In genomic region chr22:29298641-29299040, GRCh38 we compare ENCODE assay signal across 23 cellular contexts. TPM values are rescaled to one million over a fixed set of nuclear protein-coding genes. Genes with fewer than 3 reads are reported as not detected.
DNase-seq lines count a peak whose midpoint lies in the region; ATAC-seq and TF ChIP-seq lines count a peak whose summit lies in the region.
"Had no signal": no experiment of that assay in that cellular context is flagged by ENCODE, and none has a peak within 500 bp of the region (broad histone marks: within the 10 kb centered on the region; RNA-seq: fewer than 3 reads in every experiment).

No MANE protein-coding gene starts in this region.

- POLR2A ChIA-PET in Caco-2 (lab: Charles Lee), result no interaction called here
- POLR2A ChIA-PET in activated CD4-positive, alpha-beta memory T cell treated with anti-CD3 and anti-CD28 coated beads for 36 hours (lab: Charles Lee), result no interaction called here

- H3K4me1 ChIP-seq in Caco-2, result no peaks in the 10 kb centered on the region
- H3K4me1 ChIP-seq: SJSA1 had no signal

- H3K27ac Mint-ChIP-seq in Caco-2 (ENCODE audit: unreplicated experiment) (peak overlapping the region; percentile 39), Calu3 (ENCODE audit: unreplicated experiment) (peak overlapping the region; percentile 1), osteocyte (ENCODE audit: unreplicated experiment) (no peak overlapping the region)
- peak overlapping the region; percentile 49 to 85 for H3K27ac Mint-ChIP-seq in effector memory CD8-positive, alpha-beta T cell
- no peak overlapping the region for H3K27ac Mint-ChIP-seq in activated CD4-positive, alpha-beta memory T cell treated with anti-CD3 and anti-CD28 coated beads for 36 hours

- no peaks in the 10 kb centered on the region for H3K4me1 Mint-ChIP-seq in Caco-2 (ENCODE audit: low read depth, unreplicated experiment)
- no peaks in the 10 kb centered on the region for H3K4me1 Mint-ChIP-seq in Calu3 (ENCODE audit: low read depth, unreplicated experiment)
- peaks cover 6 to 13% of the 10 kb centered on the region in 2 donors for H3K4me1 Mint-ChIP-seq in effector memory CD8-positive, alpha-beta T cell (ENCODE audit: low read depth in 2 of 2)
- H3K4me1 Mint-ChIP-seq in osteocyte (ENCODE audit: unreplicated experiment), result peaks cover 17% of the 10 kb centered on the region
- no peaks in the 10 kb centered on the region for H3K4me1 Mint-ChIP-seq in activated CD4-positive, alpha-beta memory T cell treated with anti-CD3 and anti-CD28 coated beads for 36 hours (ENCODE audit: low read depth)

- BruUV-seq in Caco-2 (replicated peaks; lab: Mats Ljungman, UMichigan), result no TSS peak
- BruUV-seq in Calu3 (replicated peaks; lab: Mats Ljungman, UMichigan), result no TSS peak

- H3K36me3 Mint-ChIP-seq in Caco-2 (ENCODE audit: insufficient read depth, unreplicated experiment), result peaks cover 90% of the 10 kb centered on the region
- peaks cover 88% of the 10 kb centered on the region for H3K36me3 Mint-ChIP-seq in Calu3 (ENCODE audit: insufficient read depth, unreplicated experiment)
- peaks cover 87% of the 10 kb centered on the region for H3K36me3 Mint-ChIP-seq in effector memory CD8-positive, alpha-beta T cell (ENCODE audit: insufficient read depth)
- peaks cover 62% of the 10 kb centered on the region for H3K36me3 Mint-ChIP-seq in osteocyte (ENCODE audit: unreplicated experiment)
- peaks cover 50% of the 10 kb centered on the region for H3K36me3 Mint-ChIP-seq in activated CD4-positive, alpha-beta memory T cell treated with anti-CD3 and anti-CD28 coated beads for 36 hours

- no peak for DNase-seq in Caco-2
- no peak for DNase-seq in Calu3
- DNase-seq in effector memory CD8-positive, alpha-beta T cell, result no peak
- DNase-seq in osteocyte (ENCODE audit: extremely low spot score, unreplicated experiment), result peak; percentile 75
- no peak for DNase-seq in activated CD4-positive, alpha-beta memory T cell treated with anti-CD3 and anti-CD28 coated beads for 36 hours
- DNase-seq in retina, result no peak
- DNase-seq: CD4-positive, CD25-positive, alpha-beta regulatory T cell; DMS 273 treated with DMSO at 0.1 percent for 48 hours; DND-41; GOT3; KG1; NCI-H1092; NCI-H1436; NCI-H187 treated with DMSO at 0.1 percent for 48 hours; NCI-H2107; NCI-H446 treated with DMSO at 0.1 percent for 48 hours; NCI-H526 treated with DMSO at 0.1 percent for 48 hours; OCI-M1 had no signal

- H3K36me3 ChIP-seq in Caco-2 (ENCODE audit: control insufficient read depth, insufficient read depth, low read length), result peaks cover 5% of the 10 kb centered on the region

- intact Hi-C loops in Caco-2 (cut with micrococcal nuclease; ENCODE audit: unreplicated experiment), result no loop called here
- intact Hi-C loops in Calu3 (cut with micrococcal nuclease; ENCODE audit: unreplicated experiment), result no loop called here
- intact Hi-C loops in activated CD4-positive, alpha-beta memory T cell treated with anti-CD3 and anti-CD28 coated beads for 36 hours (cut with micrococcal nuclease), result no loop called here

- H3K4me3 Mint-ChIP-seq in Caco-2 (ENCODE audit: unreplicated experiment) (no peak overlapping the region), Calu3 (ENCODE audit: low read depth, unreplicated experiment) (no peak overlapping the region), osteocyte (ENCODE audit: unreplicated experiment) (no peak overlapping the region)
- H3K4me3 Mint-ChIP-seq in effector memory CD8-positive, alpha-beta T cell, result no peak overlapping the region
- no peak overlapping the region for H3K4me3 Mint-ChIP-seq in activated CD4-positive, alpha-beta memory T cell treated with anti-CD3 and anti-CD28 coated beads for 36 hours

- H3K9me3 ChIP-seq in Caco-2, result no peaks in the 10 kb centered on the region
- H3K9me3 ChIP-seq: SJSA1 had no signal

- H3K9me3 Mint-ChIP-seq in Caco-2 (ENCODE audit: unreplicated experiment), result no peaks in the 10 kb centered on the region
- H3K9me3 Mint-ChIP-seq in Calu3 (ENCODE audit: low read depth, unreplicated experiment), result no peaks in the 10 kb centered on the region
- H3K9me3 Mint-ChIP-seq in effector memory CD8-positive, alpha-beta T cell, result no peaks in the 10 kb centered on the region
- no peaks in the 10 kb centered on the region for H3K9me3 Mint-ChIP-seq in osteocyte (ENCODE audit: unreplicated experiment)
- no peaks in the 10 kb centered on the region for H3K9me3 Mint-ChIP-seq in activated CD4-positive, alpha-beta memory T cell treated with anti-CD3 and anti-CD28 coated beads for 36 hours
- H3K9me3 Mint-ChIP-seq: CD4-positive, CD25-positive, alpha-beta regulatory T cell had no signal

- H3K27me3 ChIP-seq in Caco-2 (replicated peaks; ENCODE audit: control insufficient read depth, insufficient read depth, low read length), result no peaks in the 10 kb centered on the region
- H3K27me3 ChIP-seq: SJSA1 had no signal

- CTCF ChIA-PET in Caco-2 (lab: Charles Lee), result no interaction called here
- CTCF ChIA-PET in Calu3 (lab: Charles Lee), result interaction anchor here (0.6 kb wide), 2 partner anchors 47 to 293 kb away, joined by 5 to 6 read pairs; no protein-coding TSS in a partner anchor
- CTCF ChIA-PET in activated CD4-positive, alpha-beta memory T cell treated with anti-CD3 and anti-CD28 coated beads for 36 hours (lab: Charles Lee), result no interaction called here

- H3K4me3 ChIP-seq in Caco-2 (ENCODE audit: low read depth, low read length), result no peak overlapping the region
- H3K4me3 ChIP-seq: GM12878, SJSA1 had no signal

- H3K27me3 Mint-ChIP-seq in Caco-2 (ENCODE audit: insufficient read depth, unreplicated experiment) (no peaks in the 10 kb centered on the region), Calu3 (ENCODE audit: unreplicated experiment) (no peaks in the 10 kb centered on the region), osteocyte (ENCODE audit: unreplicated experiment) (no peaks in the 10 kb centered on the region)
- H3K27me3 Mint-ChIP-seq in effector memory CD8-positive, alpha-beta T cell, result no peaks in the 10 kb centered on the region
- no peaks in the 10 kb centered on the region for H3K27me3 Mint-ChIP-seq in activated CD4-positive, alpha-beta memory T cell treated with anti-CD3 and anti-CD28 coated beads for 36 hours
- H3K27me3 Mint-ChIP-seq: CD4-positive, CD25-positive, alpha-beta regulatory T cell had no signal

- no peak for ATAC-seq in effector memory CD8-positive, alpha-beta T cell (replicated peaks)
- no peak for ATAC-seq in GM21381 (IDR thresholded peaks at IDR 0.05; ENCODE audit: unreplicated experiment)
- ATAC-seq: GM12878, HCT116, Right ventricle myocardium inferior had no signal

- TF ChIP-seq CTCF in Caco-2 (IDR thresholded peaks at IDR 0.05; ENCODE audit: insufficient read depth in 1 of 2, low read depth in 1 of 2, low read length in 1 of 2, severe bottlenecking in 1 of 2, unreplicated experiment in 1 of 2), result no peak
- no peak for TF ChIP-seq CTCF in Calu3 (IDR thresholded peaks at IDR 0.05; ENCODE audit: unreplicated experiment)
- TF ChIP-seq CTCF in osteocyte (IDR thresholded peaks at IDR 0.05), result no peak

RNA-seq across cellular contexts. Expression of gene GAS2L1, which starts 7.8 kb away (rescaled TPM):
- total RNA-seq in Caco-2 (2022), result 20.4 and 21.1 TPM in 2 replicates
- total RNA-seq in Calu3 (2022), result 16.6 and 16.9 TPM in 2 replicates
- total RNA-seq in osteocyte, result 21.6 and 22.3 TPM in 2 replicates
- total RNA-seq in activated CD4-positive, alpha-beta memory T cell treated with anti-CD3 and anti-CD28 coated beads for 36 hours, result 1 to 10 TPM; 1.3 to 1.4 TPM

RNA-seq across cellular contexts. Expression of gene RASL10A, which starts 16.9 kb away (rescaled TPM):
- total RNA-seq in Caco-2 (2022) (1.1 and 1.8 TPM in 2 replicates), Calu3 (2022) (1.6 and 2.2 TPM in 2 replicates), osteocyte (not detected in 2 replicates)
- under 1 TPM in 1 of 2 experiments, not detected in 1; 0.62 TPM for total RNA-seq in activated CD4-positive, alpha-beta memory T cell treated with anti-CD3 and anti-CD28 coated beads for 36 hours
- total RNA-seq: CD4-positive, CD25-positive, alpha-beta regulatory T cell; SJSA1 had no signal

RNA-seq across cellular contexts. Expression of gene EWSR1, which starts 30.6 kb away (rescaled TPM):
- total RNA-seq in Caco-2 (2022) (343 and 358 TPM in 2 replicates), Calu3 (2022) (368 and 374 TPM in 2 replicates), osteocyte (218 and 228 TPM in 2 replicates)
- total RNA-seq in activated CD4-positive, alpha-beta memory T cell treated with anti-CD3 and anti-CD28 coated beads for 36 hours, result 100 to 1,000 TPM; 286 to 302 TPM

RNA-seq across cellular contexts. Expression of gene RHBDD3, which starts 30.9 kb away (rescaled TPM):
- total RNA-seq in Caco-2 (2022), result 47.7 and 49.6 TPM in 2 replicates
- total RNA-seq in Calu3 (2022), result 51.5 and 51.7 TPM in 2 replicates
- 41.0 and 45.8 TPM in 2 replicates for total RNA-seq in osteocyte
- total RNA-seq in activated CD4-positive, alpha-beta memory T cell treated with anti-CD3 and anti-CD28 coated beads for 36 hours, result 10 to 100 TPM; 20.2 to 21.1 TPM

Comparison
In these comparisons a context has a peak if more than half of its experiments do, and no peak if none do; other contexts are left out.
1. H3K27ac Mint-ChIP-seq: peak in Caco-2 (single experiment), Calu3 (single experiment) and effector memory CD8-positive, alpha-beta T cell (2 of 2); none in osteocyte (single experiment) and activated CD4-positive, alpha-beta memory T cell treated with anti-CD3 and anti-CD28 coated beads for 36 hours (single experiment).